ENCODE assay signal across 1 cellular context in genomic region chr10:101373063-101373462, GRCh38.
TF ChIP-seq lines count a peak whose summit lies in the region.

No MANE protein-coding gene starts in this region.

TF ChIP-seq in GM23338, 12 proteins besides CTCF, POLR2A, EP300 and RAD21 (continued from another document):
- TF ChIP-seq REST (IDR thresholded peaks at IDR 0.05; ENCODE audit: unreplicated experiment) (no peak), EZH2phosphoT487 (IDR thresholded peaks at IDR 0.05; ENCODE audit: unreplicated experiment) (no peak)
- TF ChIP-seq, protein P1, sequence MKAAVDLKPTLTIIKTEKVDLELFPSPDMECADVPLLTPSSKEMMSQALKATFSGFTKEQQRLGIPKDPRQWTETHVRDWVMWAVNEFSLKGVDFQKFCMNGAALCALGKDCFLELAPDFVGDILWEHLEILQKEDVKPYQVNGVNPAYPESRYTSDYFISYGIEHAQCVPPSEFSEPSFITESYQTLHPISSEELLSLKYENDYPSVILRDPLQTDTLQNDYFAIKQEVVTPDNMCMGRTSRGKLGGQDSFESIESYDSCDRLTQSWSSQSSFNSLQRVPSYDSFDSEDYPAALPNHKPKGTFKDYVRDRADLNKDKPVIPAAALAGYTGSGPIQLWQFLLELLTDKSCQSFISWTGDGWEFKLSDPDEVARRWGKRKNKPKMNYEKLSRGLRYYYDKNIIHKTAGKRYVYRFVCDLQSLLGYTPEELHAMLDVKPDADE (IDR thresholded peaks at IDR 0.05): no peak
